ENCODE assay signal across 1 cellular context in the genomic region with DNA sequence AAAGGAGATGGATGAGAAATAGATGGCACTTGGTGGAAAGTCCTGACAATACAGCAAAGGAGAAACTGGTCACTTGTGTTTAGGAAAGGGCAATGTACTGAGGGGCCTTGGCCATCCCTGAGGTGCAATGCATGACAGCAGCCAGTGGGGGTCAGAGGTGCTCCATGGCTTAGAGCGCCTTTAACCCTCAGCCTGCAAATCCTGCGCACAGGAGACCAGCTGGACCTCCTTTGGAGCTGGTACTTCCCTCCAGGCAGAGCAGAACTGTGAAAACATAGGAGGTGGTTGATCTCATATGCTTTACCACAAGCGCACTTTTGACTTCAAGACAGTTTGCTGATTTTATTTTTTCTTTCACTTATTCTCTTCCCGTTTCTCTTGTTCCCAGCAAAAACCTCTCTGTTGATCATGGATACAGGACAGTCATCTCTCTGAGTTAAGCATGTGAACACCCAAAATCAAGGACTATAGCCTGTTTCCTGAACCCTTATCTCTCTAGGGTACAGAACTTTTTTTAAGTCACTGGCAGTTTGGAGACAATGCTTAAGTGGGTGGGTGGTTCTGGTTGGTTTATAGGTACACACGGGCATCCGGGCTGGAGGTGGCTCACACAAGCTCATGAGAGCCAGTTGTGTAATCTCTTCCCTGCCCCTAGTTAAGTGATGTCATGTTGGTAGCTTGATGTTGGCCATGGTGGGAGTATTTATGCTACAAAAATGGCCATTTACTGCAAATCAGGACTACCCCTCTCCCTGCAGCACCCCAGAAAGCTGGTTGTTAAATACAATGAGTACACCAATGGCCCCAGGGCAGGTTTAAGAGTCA.
A peak's percentile ranks its signal among the peaks of the same experiment; 100 is the strongest.
TF ChIP-seq lines count a peak whose summit lies in the region.

No MANE protein-coding gene starts in this region.

TF ChIP-seq in HepG2, 621 proteins besides CTCF, POLR2A, EP300 and RAD21 (continued from another document and continues in another):
- TF ChIP-seq, protein P1, sequence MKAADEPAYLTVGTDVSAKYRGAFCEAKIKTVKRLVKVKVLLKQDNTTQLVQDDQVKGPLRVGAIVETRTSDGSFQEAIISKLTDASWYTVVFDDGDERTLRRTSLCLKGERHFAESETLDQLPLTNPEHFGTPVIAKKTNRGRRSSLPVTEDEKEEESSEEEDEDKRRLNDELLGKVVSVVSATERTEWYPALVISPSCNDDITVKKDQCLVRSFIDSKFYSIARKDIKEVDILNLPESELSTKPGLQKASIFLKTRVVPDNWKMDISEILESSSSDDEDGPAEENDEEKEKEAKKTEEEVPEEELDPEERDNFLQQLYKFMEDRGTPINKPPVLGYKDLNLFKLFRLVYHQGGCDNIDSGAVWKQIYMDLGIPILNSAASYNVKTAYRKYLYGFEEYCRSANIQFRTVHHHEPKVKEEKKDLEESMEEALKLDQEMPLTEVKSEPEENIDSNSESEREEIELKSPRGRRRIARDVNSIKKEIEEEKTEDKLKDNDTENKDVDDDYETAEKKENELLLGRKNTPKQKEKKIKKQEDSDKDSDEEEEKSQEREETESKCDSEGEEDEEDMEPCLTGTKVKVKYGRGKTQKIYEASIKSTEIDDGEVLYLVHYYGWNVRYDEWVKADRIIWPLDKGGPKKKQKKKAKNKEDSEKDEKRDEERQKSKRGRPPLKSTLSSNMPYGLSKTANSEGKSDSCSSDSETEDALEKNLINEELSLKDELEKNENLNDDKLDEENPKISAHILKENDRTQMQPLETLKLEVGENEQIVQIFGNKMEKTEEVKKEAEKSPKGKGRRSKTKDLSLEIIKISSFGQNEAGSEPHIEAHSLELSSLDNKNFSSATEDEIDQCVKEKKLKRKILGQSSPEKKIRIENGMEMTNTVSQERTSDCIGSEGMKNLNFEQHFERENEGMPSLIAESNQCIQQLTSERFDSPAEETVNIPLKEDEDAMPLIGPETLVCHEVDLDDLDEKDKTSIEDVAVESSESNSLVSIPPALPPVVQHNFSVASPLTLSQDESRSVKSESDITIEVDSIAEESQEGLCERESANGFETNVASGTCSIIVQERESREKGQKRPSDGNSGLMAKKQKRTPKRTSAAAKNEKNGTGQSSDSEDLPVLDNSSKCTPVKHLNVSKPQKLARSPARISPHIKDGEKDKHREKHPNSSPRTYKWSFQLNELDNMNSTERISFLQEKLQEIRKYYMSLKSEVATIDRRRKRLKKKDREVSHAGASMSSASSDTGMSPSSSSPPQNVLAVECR (CRISPR knock-in tag; IDR thresholded peaks at IDR 0.05; ENCODE audit: borderline replicate concordance), result peak; percentile 36; the same call in 1 of the 2 replicates
- TF ChIP-seq NCOR1 (IDR thresholded peaks at IDR 0.05; ENCODE audit: borderline replicate concordance, low read length), result no peak
- 0 out of 2 replicates have a peak, but pooled peaks have one; percentile 57 for TF ChIP-seq MXD4 (CRISPR knock-in tag; IDR thresholded peaks at IDR 0.05)
- TF ChIP-seq ZKSCAN8 (CRISPR knock-in tag; IDR thresholded peaks at IDR 0.05; ENCODE audit: borderline replicate concordance), result peak; percentile 56; the same call in 1 of the 2 replicates
- TF ChIP-seq, protein P2, sequence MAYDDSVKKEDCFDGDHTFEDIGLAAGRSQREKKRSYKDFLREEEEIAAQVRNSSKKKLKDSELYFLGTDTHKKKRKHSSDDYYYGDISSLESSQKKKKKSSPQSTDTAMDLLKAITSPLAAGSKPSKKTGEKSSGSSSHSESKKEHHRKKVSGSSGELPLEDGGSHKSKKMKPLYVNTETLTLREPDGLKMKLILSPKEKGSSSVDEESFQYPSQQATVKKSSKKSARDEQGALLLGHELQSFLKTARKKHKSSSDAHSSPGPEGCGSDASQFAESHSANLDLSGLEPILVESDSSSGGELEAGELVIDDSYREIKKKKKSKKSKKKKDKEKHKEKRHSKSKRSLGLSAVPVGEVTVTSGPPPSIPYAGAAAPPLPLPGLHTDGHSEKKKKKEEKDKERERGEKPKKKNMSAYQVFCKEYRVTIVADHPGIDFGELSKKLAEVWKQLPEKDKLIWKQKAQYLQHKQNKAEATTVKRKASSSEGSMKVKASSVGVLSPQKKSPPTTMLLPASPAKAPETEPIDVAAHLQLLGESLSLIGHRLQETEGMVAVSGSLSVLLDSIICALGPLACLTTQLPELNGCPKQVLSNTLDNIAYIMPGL (CRISPR knock-in tag; IDR thresholded peaks at IDR 0.05; ENCODE audit: borderline replicate concordance in 1 of 2, low read depth in 1 of 2), result 0 out of 4 replicates have a peak, but pooled peaks of 1 of the 2 experiments have one; percentile 17
- TF ChIP-seq SAFB2 (CRISPR knock-in tag; IDR thresholded peaks at IDR 0.05; ENCODE audit: borderline replicate concordance, low read depth), result no peak
- 0 out of 2 replicates have a peak, but pooled peaks have one; percentile 26 for TF ChIP-seq ZSCAN31 (CRISPR knock-in tag; IDR thresholded peaks at IDR 0.05; ENCODE audit: low read depth)
- TF ChIP-seq, protein P3, sequence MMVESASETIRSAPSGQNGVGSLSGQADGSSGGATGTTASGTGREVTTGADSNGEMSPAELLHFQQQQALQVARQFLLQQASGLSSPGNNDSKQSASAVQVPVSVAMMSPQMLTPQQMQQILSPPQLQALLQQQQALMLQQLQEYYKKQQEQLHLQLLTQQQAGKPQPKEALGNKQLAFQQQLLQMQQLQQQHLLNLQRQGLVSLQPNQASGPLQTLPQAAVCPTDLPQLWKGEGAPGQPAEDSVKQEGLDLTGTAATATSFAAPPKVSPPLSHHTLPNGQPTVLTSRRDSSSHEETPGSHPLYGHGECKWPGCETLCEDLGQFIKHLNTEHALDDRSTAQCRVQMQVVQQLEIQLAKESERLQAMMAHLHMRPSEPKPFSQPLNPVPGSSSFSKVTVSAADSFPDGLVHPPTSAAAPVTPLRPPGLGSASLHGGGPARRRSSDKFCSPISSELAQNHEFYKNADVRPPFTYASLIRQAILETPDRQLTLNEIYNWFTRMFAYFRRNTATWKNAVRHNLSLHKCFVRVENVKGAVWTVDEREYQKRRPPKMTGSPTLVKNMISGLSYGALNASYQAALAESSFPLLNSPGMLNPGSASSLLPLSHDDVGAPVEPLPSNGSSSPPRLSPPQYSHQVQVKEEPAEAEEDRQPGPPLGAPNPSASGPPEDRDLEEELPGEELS (CRISPR knock-in tag; IDR thresholded peaks at IDR 0.05), result peak; percentile 28; the same call in 1 of the 2 replicates
- TF ChIP-seq SMAD3 (CRISPR knock-in tag; IDR thresholded peaks at IDR 0.05), result 0 out of 2 replicates have a peak, but pooled peaks have one; percentile 67
- TF ChIP-seq CAMTA2 (CRISPR knock-in tag; IDR thresholded peaks at IDR 0.05; ENCODE audit: borderline replicate concordance), result 0 out of 2 replicates have a peak, but pooled peaks have one; percentile 31
- TF ChIP-seq FOXA3 (CRISPR knock-in tag; IDR thresholded peaks at IDR 0.05), result 0 out of 2 replicates have a peak, but pooled peaks have one; percentile 11
- TF ChIP-seq ZFP90 (CRISPR knock-in tag; IDR thresholded peaks at IDR 0.05; ENCODE audit: borderline replicate concordance), result 0 out of 2 replicates have a peak, but pooled peaks have one; percentile 36
- peak in 1 of 2 experiments; percentile 65; a peak in 1 of 4 replicates for TF ChIP-seq KLF16 (CRISPR knock-in tag; IDR thresholded peaks at IDR 0.05)
- peak; percentile 33; the same call in 1 of the 2 replicates for TF ChIP-seq ZBTB7B (CRISPR knock-in tag; IDR thresholded peaks at IDR 0.05)
- TF ChIP-seq ZNF138 (CRISPR knock-in tag; IDR thresholded peaks at IDR 0.05; ENCODE audit: low read depth), result 0 out of 2 replicates have a peak, but pooled peaks have one; percentile 40
- TF ChIP-seq, protein P4, sequence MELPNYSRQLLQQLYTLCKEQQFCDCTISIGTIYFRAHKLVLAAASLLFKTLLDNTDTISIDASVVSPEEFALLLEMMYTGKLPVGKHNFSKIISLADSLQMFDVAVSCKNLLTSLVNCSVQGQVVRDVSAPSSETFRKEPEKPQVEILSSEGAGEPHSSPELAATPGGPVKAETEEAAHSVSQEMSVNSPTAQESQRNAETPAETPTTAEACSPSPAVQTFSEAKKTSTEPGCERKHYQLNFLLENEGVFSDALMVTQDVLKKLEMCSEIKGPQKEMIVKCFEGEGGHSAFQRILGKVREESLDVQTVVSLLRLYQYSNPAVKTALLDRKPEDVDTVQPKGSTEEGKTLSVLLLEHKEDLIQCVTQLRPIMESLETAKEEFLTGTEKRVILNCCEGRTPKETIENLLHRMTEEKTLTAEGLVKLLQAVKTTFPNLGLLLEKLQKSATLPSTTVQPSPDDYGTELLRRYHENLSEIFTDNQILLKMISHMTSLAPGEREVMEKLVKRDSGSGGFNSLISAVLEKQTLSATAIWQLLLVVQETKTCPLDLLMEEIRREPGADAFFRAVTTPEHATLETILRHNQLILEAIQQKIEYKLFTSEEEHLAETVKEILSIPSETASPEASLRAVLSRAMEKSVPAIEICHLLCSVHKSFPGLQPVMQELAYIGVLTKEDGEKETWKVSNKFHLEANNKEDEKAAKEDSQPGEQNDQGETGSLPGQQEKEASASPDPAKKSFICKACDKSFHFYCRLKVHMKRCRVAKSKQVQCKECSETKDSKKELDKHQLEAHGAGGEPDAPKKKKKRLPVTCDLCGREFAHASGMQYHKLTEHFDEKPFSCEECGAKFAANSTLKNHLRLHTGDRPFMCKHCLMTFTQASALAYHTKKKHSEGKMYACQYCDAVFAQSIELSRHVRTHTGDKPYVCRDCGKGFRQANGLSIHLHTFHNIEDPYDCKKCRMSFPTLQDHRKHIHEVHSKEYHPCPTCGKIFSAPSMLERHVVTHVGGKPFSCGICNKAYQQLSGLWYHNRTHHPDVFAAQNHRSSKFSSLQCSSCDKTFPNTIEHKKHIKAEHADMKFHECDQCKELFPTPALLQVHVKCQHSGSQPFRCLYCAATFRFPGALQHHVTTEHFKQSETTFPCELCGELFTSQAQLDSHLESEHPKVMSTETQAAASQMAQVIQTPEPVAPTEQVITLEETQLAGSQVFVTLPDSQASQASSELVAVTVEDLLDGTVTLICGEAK (IDR thresholded peaks at IDR 0.05), result no peak
- TF ChIP-seq, protein P4 (CRISPR knock-in tag; IDR thresholded peaks at IDR 0.05), result no peak
- TF ChIP-seq YY1 (IDR thresholded peaks at IDR 0.05; ENCODE audit: insufficient read depth, insufficient replicate concordance, low read depth, low read length), result peak; percentile 37
- TF ChIP-seq, protein P5, sequence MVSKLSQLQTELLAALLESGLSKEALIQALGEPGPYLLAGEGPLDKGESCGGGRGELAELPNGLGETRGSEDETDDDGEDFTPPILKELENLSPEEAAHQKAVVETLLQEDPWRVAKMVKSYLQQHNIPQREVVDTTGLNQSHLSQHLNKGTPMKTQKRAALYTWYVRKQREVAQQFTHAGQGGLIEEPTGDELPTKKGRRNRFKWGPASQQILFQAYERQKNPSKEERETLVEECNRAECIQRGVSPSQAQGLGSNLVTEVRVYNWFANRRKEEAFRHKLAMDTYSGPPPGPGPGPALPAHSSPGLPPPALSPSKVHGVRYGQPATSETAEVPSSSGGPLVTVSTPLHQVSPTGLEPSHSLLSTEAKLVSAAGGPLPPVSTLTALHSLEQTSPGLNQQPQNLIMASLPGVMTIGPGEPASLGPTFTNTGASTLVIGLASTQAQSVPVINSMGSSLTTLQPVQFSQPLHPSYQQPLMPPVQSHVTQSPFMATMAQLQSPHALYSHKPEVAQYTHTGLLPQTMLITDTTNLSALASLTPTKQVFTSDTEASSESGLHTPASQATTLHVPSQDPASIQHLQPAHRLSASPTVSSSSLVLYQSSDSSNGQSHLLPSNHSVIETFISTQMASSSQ (IDR thresholded peaks at IDR 0.05; ENCODE audit: low read depth), result no peak; the same call in 1 of the 2 replicates
- TF ChIP-seq, protein P5 (CRISPR knock-in tag; IDR thresholded peaks at IDR 0.05; ENCODE audit: borderline replicate concordance), result peak; percentile 18; the same call in 1 of the 2 replicates
- TF ChIP-seq, protein P6, sequence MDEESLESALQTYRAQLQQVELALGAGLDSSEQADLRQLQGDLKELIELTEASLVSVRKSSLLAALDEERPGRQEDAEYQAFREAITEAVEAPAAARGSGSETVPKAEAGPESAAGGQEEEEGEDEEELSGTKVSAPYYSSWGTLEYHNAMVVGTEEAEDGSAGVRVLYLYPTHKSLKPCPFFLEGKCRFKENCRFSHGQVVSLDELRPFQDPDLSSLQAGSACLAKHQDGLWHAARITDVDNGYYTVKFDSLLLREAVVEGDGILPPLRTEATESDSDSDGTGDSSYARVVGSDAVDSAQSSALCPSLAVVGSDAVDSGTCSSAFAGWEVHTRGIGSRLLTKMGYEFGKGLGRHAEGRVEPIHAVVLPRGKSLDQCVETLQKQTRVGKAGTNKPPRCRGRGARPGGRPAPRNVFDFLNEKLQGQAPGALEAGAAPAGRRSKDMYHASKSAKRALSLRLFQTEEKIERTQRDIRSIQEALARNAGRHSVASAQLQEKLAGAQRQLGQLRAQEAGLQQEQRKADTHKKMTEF (CRISPR knock-in tag; IDR thresholded peaks at IDR 0.05), result peak; percentile 50; the same call in 1 of the 2 replicates
- TF ChIP-seq ZMAT3 (CRISPR knock-in tag; conservative IDR thresholded peaks at IDR 0.05), result no peak
- no peak for TF ChIP-seq BRCA1 (CRISPR knock-in tag; IDR thresholded peaks at IDR 0.05)
- TF ChIP-seq NCOA1 (CRISPR knock-in tag; IDR thresholded peaks at IDR 0.05), result 0 out of 2 replicates have a peak, but pooled peaks have one; percentile 62
